In genomic region chr22:31661851-31662667, GRCh38 we compare ENCODE assay signal across 8 cellular contexts. TPM values are rescaled to one million over a fixed set of nuclear protein-coding genes. Genes with fewer than 3 reads are reported as not detected.
A peak's percentile ranks its signal among the peaks of the same experiment; 100 is the strongest.
DNase-seq lines count a peak whose midpoint lies in the region; ATAC-seq and TF ChIP-seq lines count a peak whose summit lies in the region.

Gene PISD (minus strand): TSS chr22:31662215. CDS start chr22:31662208, 7 bp downstream.

- H3K4me3 ChIP-seq in ascending aorta (peak within 1 kb of the TSS; percentile 58 to 85), right cardiac atrium (ENCODE audit: low read length) (peak within 1 kb of the TSS; percentile 85), vagina (peak within 1 kb of the TSS; percentile 74 to 97)

- WGBS in right cardiac atrium = 4% methylated on average over 52 of the region's 52 CpGs

- H3K9me3 ChIP-seq in ascending aorta (no peaks in the 10 kb centered on the region), right cardiac atrium (ENCODE audit: control insufficient read depth, low read length) (no peaks in the 10 kb centered on the region), vagina (no peaks in the 10 kb centered on the region)

- no peaks in the 10 kb centered on the region for H3K36me3 ChIP-seq in ascending aorta
- H3K36me3 ChIP-seq in vagina = no peaks in the 10 kb centered on the region

- TF ChIP-seq CTCF in ascending aorta (IDR thresholded peaks at IDR 0.05) (no peak), vagina (IDR thresholded peaks at IDR 0.05) (no peak)

- intact Hi-C loops in T-helper 2 cell treated with Interferon-gamma antibody and Interleukin-4, amounts not matched to agents 100 ng/mL and 5 ng/mL, for 36 hours (cut with micrococcal nuclease) = loop anchor here (1.0 to 10.0 kb wide), 5 partner anchors 14 to 813 kb away; partner anchors contain the start of genes FBXO7, PRR14L, RTCB and YWHAH
- intact Hi-C loops in ascending aorta (cut with DNase I) = loop anchor here (1.0 to 10.0 kb wide), 4 partner anchors 15 to 283 kb away; partner anchors contain the start of gene YWHAH
- intact Hi-C loops in right cardiac atrium (cut with DNase I) = loop anchor here in 1 of 4 donors (10.0 kb wide), 2 partner anchors 83 to 283 kb away; partner anchors contain the start of gene YWHAH
- intact Hi-C loops in vagina (cut with DNase I) = loop anchor here (10.0 kb wide), 1 partner anchor 93 kb away; the partner anchor contains the start of genes DEPDC5 and PRR14L

- TF ChIP-seq POLR2A in vagina (IDR thresholded peaks at IDR 0.05) = peak in 1 of 2 donors; percentile 28

- DNase-seq in NCI-H187 treated with DMSO at 0.1 percent for 48 hours (lab: John Stamatoyannopoulos, UW) (peak; percentile 18), ascending aorta (ENCODE audit: low spot score in 2 of 2) (peak; percentile 92 to 98), right cardiac atrium (peak; percentile 95 to 99 (median 98)), putamen (ENCODE audit: low spot score) (peak; percentile 92), vagina (ENCODE audit: extremely low spot score in 2 of 2) (peak; percentile 96 to 98)

- H3K27me3 ChIP-seq in ascending aorta (no peaks in the 10 kb centered on the region), right cardiac atrium (ENCODE audit: control insufficient read depth, insufficient read depth) (no peaks in the 10 kb centered on the region), vagina (no peaks in the 10 kb centered on the region)

- H3K27ac ChIP-seq in ascending aorta (peak within 1 kb of the TSS; percentile 46 to 61), right cardiac atrium (ENCODE audit: low read length) (no peak within 1 kb of the TSS), vagina (peak within 1 kb of the TSS; percentile 75)

- peaks cover 6% of the 10 kb centered on the region in 2 donors for H3K4me1 ChIP-seq in ascending aorta
- H3K4me1 ChIP-seq in right cardiac atrium (ENCODE audit: control insufficient read depth, insufficient read depth, low read length) = no peaks in the 10 kb centered on the region
- peaks cover 16% of the 10 kb centered on the region for H3K4me1 ChIP-seq in vagina

- ATAC-seq in GM18498 (IDR thresholded peaks at IDR 0.05; ENCODE audit: unreplicated experiment) = peak; percentile 86
- peak; percentile 84 for ATAC-seq in HG02938 (IDR thresholded peaks at IDR 0.05; ENCODE audit: unreplicated experiment)
- ATAC-seq in right cardiac atrium = peak; percentile 99

RNA-seq across cellular contexts. Expression of gene PISD, which starts in this region (rescaled TPM):
- total RNA-seq in T-helper 2 cell treated with Interferon-gamma antibody and Interleukin-4, amounts not matched to agents 100 ng/mL and 5 ng/mL, for 36 hours = 27.3 and 28.2 TPM in 2 replicates
- total RNA-seq in ascending aorta = 110 TPM
- total RNA-seq in right cardiac atrium = 10 to 100 TPM; 18.6 to 33.5 (median 19.7) TPM
- 11.1 TPM for polyA plus RNA-seq in right cardiac atrium
- total RNA-seq in vagina = 50.3 TPM

Comparison
In these comparisons a context has a peak if more than half of its experiments do, and no peak if none do; other contexts are left out.
1. DNase-seq: peak in every context shown above with its lines; median percentile 98 in right cardiac atrium; 97 in vagina; 95 in ascending aorta; 92 in putamen; 18 in NCI-H187 treated with DMSO at 0.1 percent for 48 hours.